8 cellular contexts compared by ENCODE assay signal in genomic region chrX:40008841-40009461, GRCh38.
A peak's percentile ranks its signal among the peaks of the same experiment; 100 is the strongest.
DNase-seq lines count a peak whose midpoint lies in the region; ATAC-seq and TF ChIP-seq lines count a peak whose summit lies in the region.

No MANE protein-coding gene starts in this region.

- H3K9me3 Mint-ChIP-seq in natural killer cell treated with Interleukin-12 subunit alpha and Interleukin-12 subunit beta and Interleukin-15 and Interleukin-18, amount 100 ng/mL, for 72 hours, result no peaks in the 10 kb centered on the region

- H3K9me3 ChIP-seq in SJCRH30 (replicated peaks), result no peaks in the 10 kb centered on the region

- H3K27me3 Mint-ChIP-seq in natural killer cell treated with Interleukin-12 subunit alpha and Interleukin-12 subunit beta and Interleukin-15 and Interleukin-18, amount 100 ng/mL, for 72 hours, result peaks cover 23 to 38% of the 10 kb centered on the region in 2 donors

- no peak overlapping the region for H3K27ac Mint-ChIP-seq in natural killer cell treated with Interleukin-12 subunit alpha and Interleukin-12 subunit beta and Interleukin-15 and Interleukin-18, amount 100 ng/mL, for 72 hours

- peak overlapping the region; percentile 56 for H3K4me3 Mint-ChIP-seq in natural killer cell treated with Interleukin-12 subunit alpha and Interleukin-12 subunit beta and Interleukin-15 and Interleukin-18, amount 100 ng/mL, for 72 hours

- H3K36me3 ChIP-seq in SJCRH30, result no peaks in the 10 kb centered on the region

- H3K27ac ChIP-seq in SJCRH30, result no peak overlapping the region

- H3K36me3 Mint-ChIP-seq in natural killer cell treated with Interleukin-12 subunit alpha and Interleukin-12 subunit beta and Interleukin-15 and Interleukin-18, amount 100 ng/mL, for 72 hours, result no peaks in the 10 kb centered on the region

- TF ChIP-seq CTCF in cardiac fibroblast (IDR thresholded peaks at IDR 0.05; ENCODE audit: low read depth, low read length), result no peak

- H3K4me1 Mint-ChIP-seq in natural killer cell treated with Interleukin-12 subunit alpha and Interleukin-12 subunit beta and Interleukin-15 and Interleukin-18, amount 100 ng/mL, for 72 hours (ENCODE audit: low read depth in 2 of 2), result peaks cover 8 to 19% of the 10 kb centered on the region in 2 donors

- H3K4me1 ChIP-seq in SJCRH30, result peaks cover 5% of the 10 kb centered on the region

- DNase-seq in ELF-1 (ENCODE audit: low read depth, low spot score) (peak; percentile 84), NCI-H774 (lab: John Stamatoyannopoulos, UW) (peak; percentile 32), cardiac fibroblast (ENCODE audit: low read depth in 2 of 2) (peak; percentile 12 to 13), SJCRH30 (no peak), SW480 (ENCODE audit: low spot score) (no peak)
- DNase-seq in natural killer cell treated with Interleukin-12 subunit alpha and Interleukin-12 subunit beta and Interleukin-15 and Interleukin-18, amount 100 ng/mL, for 72 hours (ENCODE audit: low spot score), result no peak

- ATAC-seq in natural killer cell treated with Interleukin-12 subunit alpha and Interleukin-12 subunit beta and Interleukin-15 and Interleukin-18, amount 100 ng/mL, for 72 hours, result peak in 1 of 2 donors; percentile 35
- ATAC-seq in GM18519 (IDR thresholded peaks at IDR 0.05; ENCODE audit: low FRiP score, unreplicated experiment) (no peak), GM21515 (IDR thresholded peaks at IDR 0.05; ENCODE audit: unreplicated experiment) (no peak)

- no peaks in the 10 kb centered on the region for H3K27me3 ChIP-seq in SJCRH30

- H3K4me3 ChIP-seq in cardiac fibroblast (replicated peaks in 1 of 2; ENCODE audit: low read depth in 2 of 2, low read length in 2 of 2) (no peak overlapping the region), SJCRH30 (no peak overlapping the region)

Comparison
In these comparisons a context has a peak if more than half of its experiments do, and no peak if none do; other contexts are left out.
1. DNase-seq: peak in ELF-1 (single experiment), NCI-H774 (single experiment) and cardiac fibroblast (2 of 2); none in natural killer cell treated with Interleukin-12 subunit alpha and Interleukin-12 subunit beta and Interleukin-15 and Interleukin-18, amount 100 ng/mL, for 72 hours (single experiment), SJCRH30 (0 of 2) and SW480 (single experiment).